ENCODE assay signal across 1 cellular context in the genomic region with DNA sequence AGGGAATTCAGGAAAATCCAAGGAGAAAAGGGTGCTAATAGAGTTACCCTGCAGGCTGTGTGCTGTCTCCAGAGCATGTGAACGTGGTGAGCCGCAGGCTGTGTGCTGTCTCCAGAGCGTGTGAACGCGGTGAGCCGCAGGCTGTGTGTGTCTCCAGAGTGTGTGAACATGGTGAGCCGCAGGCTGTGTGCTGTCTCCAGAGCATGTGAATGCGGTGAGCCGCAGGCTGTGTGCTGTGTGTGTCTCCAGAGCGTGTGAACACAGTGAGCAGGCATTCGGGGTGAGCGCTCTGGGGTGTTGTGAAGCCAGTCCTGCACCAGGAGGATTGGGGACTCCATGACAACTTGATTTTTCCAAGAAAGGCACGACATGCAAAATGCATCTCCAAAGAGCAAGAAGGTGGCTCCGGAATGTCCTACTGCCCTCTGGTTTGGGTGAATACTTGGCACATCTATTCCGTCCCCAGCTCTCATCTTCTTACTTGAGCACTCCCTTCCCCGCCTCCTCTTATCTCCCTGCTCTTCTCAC.
A peak's percentile ranks its signal among the peaks of the same experiment; 100 is the strongest.
TF ChIP-seq lines count a peak whose summit lies in the region.

No MANE protein-coding gene starts in this region.

TF ChIP-seq in GM12878, 131 proteins besides CTCF, POLR2A, EP300 and RAD21 (continued from another document):
- TF ChIP-seq, protein P1, sequence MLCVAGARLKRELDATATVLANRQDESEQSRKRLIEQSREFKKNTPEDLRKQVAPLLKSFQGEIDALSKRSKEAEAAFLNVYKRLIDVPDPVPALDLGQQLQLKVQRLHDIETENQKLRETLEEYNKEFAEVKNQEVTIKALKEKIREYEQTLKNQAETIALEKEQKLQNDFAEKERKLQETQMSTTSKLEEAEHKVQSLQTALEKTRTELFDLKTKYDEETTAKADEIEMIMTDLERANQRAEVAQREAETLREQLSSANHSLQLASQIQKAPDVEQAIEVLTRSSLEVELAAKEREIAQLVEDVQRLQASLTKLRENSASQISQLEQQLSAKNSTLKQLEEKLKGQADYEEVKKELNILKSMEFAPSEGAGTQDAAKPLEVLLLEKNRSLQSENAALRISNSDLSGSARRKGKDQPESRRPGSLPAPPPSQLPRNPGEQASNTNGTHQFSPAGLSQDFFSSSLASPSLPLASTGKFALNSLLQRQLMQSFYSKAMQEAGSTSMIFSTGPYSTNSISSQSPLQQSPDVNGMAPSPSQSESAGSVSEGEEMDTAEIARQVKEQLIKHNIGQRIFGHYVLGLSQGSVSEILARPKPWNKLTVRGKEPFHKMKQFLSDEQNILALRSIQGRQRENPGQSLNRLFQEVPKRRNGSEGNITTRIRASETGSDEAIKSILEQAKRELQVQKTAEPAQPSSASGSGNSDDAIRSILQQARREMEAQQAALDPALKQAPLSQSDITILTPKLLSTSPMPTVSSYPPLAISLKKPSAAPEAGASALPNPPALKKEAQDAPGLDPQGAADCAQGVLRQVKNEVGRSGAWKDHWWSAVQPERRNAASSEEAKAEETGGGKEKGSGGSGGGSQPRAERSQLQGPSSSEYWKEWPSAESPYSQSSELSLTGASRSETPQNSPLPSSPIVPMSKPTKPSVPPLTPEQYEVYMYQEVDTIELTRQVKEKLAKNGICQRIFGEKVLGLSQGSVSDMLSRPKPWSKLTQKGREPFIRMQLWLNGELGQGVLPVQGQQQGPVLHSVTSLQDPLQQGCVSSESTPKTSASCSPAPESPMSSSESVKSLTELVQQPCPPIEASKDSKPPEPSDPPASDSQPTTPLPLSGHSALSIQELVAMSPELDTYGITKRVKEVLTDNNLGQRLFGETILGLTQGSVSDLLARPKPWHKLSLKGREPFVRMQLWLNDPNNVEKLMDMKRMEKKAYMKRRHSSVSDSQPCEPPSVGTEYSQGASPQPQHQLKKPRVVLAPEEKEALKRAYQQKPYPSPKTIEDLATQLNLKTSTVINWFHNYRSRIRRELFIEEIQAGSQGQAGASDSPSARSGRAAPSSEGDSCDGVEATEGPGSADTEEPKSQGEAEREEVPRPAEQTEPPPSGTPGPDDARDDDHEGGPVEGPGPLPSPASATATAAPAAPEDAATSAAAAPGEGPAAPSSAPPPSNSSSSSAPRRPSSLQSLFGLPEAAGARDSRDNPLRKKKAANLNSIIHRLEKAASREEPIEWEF (IDR thresholded peaks at IDR 0.05; ENCODE audit: insufficient replicate concordance, low read depth, low read length) = peak; percentile 91
- TF ChIP-seq BHLHE40 (IDR thresholded peaks at IDR 0.05; ENCODE audit: borderline replicate concordance in 1 of 2, low read depth in 2 of 2, low read length in 1 of 2) (peak in 1 of 2 experiments; percentile 71; a peak in 2 of 4 replicates), MLLT1 (IDR thresholded peaks at IDR 0.05) (peak; percentile 73; the same call in 1 of the 2 replicates), SMAD1 (IDR thresholded peaks at IDR 0.05; ENCODE audit: low read depth, partially characterized antibody) (peak; percentile 66), MXI1 (IDR thresholded peaks at IDR 0.05; ENCODE audit: low read depth, low read length) (no peak), LARP7 (IDR thresholded peaks at IDR 0.05) (no peak), ZBTB4 (CRISPR knock-in tag; IDR thresholded peaks at IDR 0.05) (no peak), NFIC (IDR thresholded peaks at IDR 0.05; ENCODE audit: low read depth, low read length) (no peak), MEF2B (IDR thresholded peaks at IDR 0.05; ENCODE audit: partially characterized antibody, poor library complexity, severe bottlenecking) (peak; percentile 70)
- TF ChIP-seq, protein P2, sequence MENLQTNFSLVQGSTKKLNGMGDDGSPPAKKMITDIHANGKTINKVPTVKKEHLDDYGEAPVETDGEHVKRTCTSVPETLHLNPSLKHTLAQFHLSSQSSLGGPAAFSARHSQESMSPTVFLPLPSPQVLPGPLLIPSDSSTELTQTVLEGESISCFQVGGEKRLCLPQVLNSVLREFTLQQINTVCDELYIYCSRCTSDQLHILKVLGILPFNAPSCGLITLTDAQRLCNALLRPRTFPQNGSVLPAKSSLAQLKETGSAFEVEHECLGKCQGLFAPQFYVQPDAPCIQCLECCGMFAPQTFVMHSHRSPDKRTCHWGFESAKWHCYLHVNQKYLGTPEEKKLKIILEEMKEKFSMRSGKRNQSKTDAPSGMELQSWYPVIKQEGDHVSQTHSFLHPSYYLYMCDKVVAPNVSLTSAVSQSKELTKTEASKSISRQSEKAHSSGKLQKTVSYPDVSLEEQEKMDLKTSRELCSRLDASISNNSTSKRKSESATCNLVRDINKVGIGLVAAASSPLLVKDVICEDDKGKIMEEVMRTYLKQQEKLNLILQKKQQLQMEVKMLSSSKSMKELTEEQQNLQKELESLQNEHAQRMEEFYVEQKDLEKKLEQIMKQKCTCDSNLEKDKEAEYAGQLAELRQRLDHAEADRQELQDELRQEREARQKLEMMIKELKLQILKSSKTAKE (IDR thresholded peaks at IDR 0.05; ENCODE audit: low read depth, poor library complexity, severe bottlenecking) = no peak
